Comparison of ENCODE assay signal across 23 cellular contexts in genomic region chr13:78700121-78700910, GRCh38. TPM values are rescaled to one million over a fixed set of nuclear protein-coding genes. Genes with fewer than 3 reads are reported as not detected.
DNase-seq lines count a peak whose midpoint lies in the region; ATAC-seq, FAIRE-seq and TF ChIP-seq lines count a peak whose summit lies in the region.
"Had no signal": no experiment of that assay in that cellular context is flagged by ENCODE, and none has a peak within 500 bp of the region (broad histone marks: within the 10 kb centered on the region; RNA-seq: fewer than 3 reads in every experiment).

No MANE protein-coding gene starts in this region.

- TF ChIP-seq EP300 in K562 (IDR thresholded peaks at IDR 0.05; ENCODE audit: low read length) = no peak

- TF ChIP-seq CTCF in K562 (IDR thresholded peaks at IDR 0.05 in 2 of 3, conservative IDR thresholded peaks at IDR 0.05 in 1 of 3; ENCODE audit: insufficient read depth in 2 of 3, low read depth in 1 of 3, low read length in 3 of 3) (no peak), BE2C (IDR thresholded peaks at IDR 0.05; ENCODE audit: low read depth, low read length) (no peak)

- no peaks in the 10 kb centered on the region for H4K20me1 ChIP-seq in K562 (replicated peaks; ENCODE audit: control insufficient read depth, insufficient read depth, low read length)
- H4K20me1 ChIP-seq: BLaER1 treated with 17β-estradiol and CSF1 and Interleukin-3, amounts not matched to agents 10 nM and 100 nM had no signal

- no peak for TF ChIP-seq RAD21 in K562 (CRISPR knock-in tag; conservative IDR thresholded peaks at IDR 0.05 in 1 of 2, IDR thresholded peaks at IDR 0.05 in 1 of 2)

- DNase-seq in DMS 273 (lab: John Stamatoyannopoulos, UW; ENCODE audit: unreplicated experiment) = peak; percentile 29
- no peak for DNase-seq in DMS 273 treated with DMSO at 0.1 percent for 48 hours (lab: John Stamatoyannopoulos, UW)
- peak; percentile 24 for DNase-seq in NCI-H1105 (lab: John Stamatoyannopoulos, UW)
- DNase-seq in K562 (ENCODE audit: extremely low read depth in 1 of 4, low spot score in 3 of 4) = no peak
- DNase-seq in iris pigment epithelial cell (ENCODE audit: low read depth) = peak; percentile 85
- DNase-seq in BE2C = no peak
- DNase-seq in NOMO-1 treated with DMSO at 0.1 percent for 48 hours (lab: John Stamatoyannopoulos, UW; ENCODE audit: unreplicated experiment) = no peak
- DNase-seq: activated CD4-positive, alpha-beta T cell treated with anti-CD3 and anti-CD28 coated beads, Interleukin-2, amount 50 U/mL, for 48 hours; activated effector memory CD4-positive, alpha-beta T cell treated with anti-CD3 and anti-CD28 coated beads, Interleukin-2, amount 50 U/mL, for 16 hours; activated naive CD8-positive, alpha-beta T cell treated with anti-CD3 and anti-CD28 coated beads, Interleukin-2, amount 50 U/mL, for 24 hours; gastrocnemius medialis; NCI-H2107; right cardiac atrium; stimulated activated CD8-positive, alpha-beta memory T cell treated with anti-CD3 and anti-CD28 coated beads, Interleukin-4, amount 100 ng/mL, for 48 hours; T-helper 17 cell had no signal

- intact Hi-C loops in K562 (cut with micrococcal nuclease) = loop anchor here (10.0 kb wide), 1 partner anchor 386 kb away; no protein-coding TSS in a partner anchor

- ATAC-seq in K562 (no peak), HG02870 (IDR thresholded peaks at IDR 0.05; ENCODE audit: unreplicated experiment) (no peak)
- ATAC-seq: activated naive CD8-positive, alpha-beta T cell treated with anti-CD3 and anti-CD28 coated beads, Interleukin-2, amount 50 U/mL, for 24 hours; gastrocnemius medialis; right cardiac atrium; T-helper 17 cell had no signal

- in situ Hi-C loops in K562 (cut with MboI) = no loop called here

- CTCF ChIA-PET in K562 (lab: Yijun Ruan, JAX; ENCODE audit: low intra/inter-chr PET ratio) = no interaction called here

- H3K4me3 ChIP-seq in K562 = no peak overlapping the region
- no peak overlapping the region for H3K4me3 ChIP-seq in BE2C (ENCODE audit: low read depth, low read length)
- H3K4me3 ChIP-seq: BLaER1 treated with 17β-estradiol and CSF1 and Interleukin-3, amounts not matched to agents 10 nM and 100 nM; cardiac muscle cell; gastrocnemius medialis; SJCRH30 had no signal

- no peak for FAIRE-seq in K562 (lab: Jason Lieb, UNC)
- FAIRE-seq: GM12891, urothelium cell line had no signal

- H3K27ac ChIP-seq in K562 (ENCODE audit: extremely low read depth, low read depth, low read length) = no peak overlapping the region
- H3K27ac ChIP-seq: 22Rv1; BLaER1 treated with 17β-estradiol and CSF1 and Interleukin-3, amounts not matched to agents 10 nM and 100 nM; cardiac muscle cell; gastrocnemius medialis; SJCRH30; VCaP had no signal

- H3K36me3 ChIP-seq in K562 (ENCODE audit: control insufficient read depth, insufficient read depth, low read length) (no peaks in the 10 kb centered on the region), BE2C (no peaks in the 10 kb centered on the region)
- H3K36me3 ChIP-seq: BLaER1 treated with 17β-estradiol and CSF1 and Interleukin-3, amounts not matched to agents 10 nM and 100 nM; cardiac muscle cell; gastrocnemius medialis; SJCRH30 had no signal

- no peaks in the 10 kb centered on the region for H3K79me2 ChIP-seq in K562 (ENCODE audit: control insufficient read depth, insufficient read depth, low read length)

- no peaks in the 10 kb centered on the region for H3K27me3 ChIP-seq in K562 (ENCODE audit: control insufficient read depth in 2 of 2, insufficient read depth in 2 of 2, low read length in 2 of 2)
- H3K27me3 ChIP-seq in BE2C = no peaks in the 10 kb centered on the region
- H3K27me3 ChIP-seq: BLaER1 treated with 17β-estradiol and CSF1 and Interleukin-3, amounts not matched to agents 10 nM and 100 nM; cardiac muscle cell; gastrocnemius medialis; SJCRH30 had no signal

- 6% methylated on average over 3 of the region's 3 CpGs for WGBS in K562 (ENCODE audit: insufficient coverage, low coverage, missing lambda C conversion rate)

- TF ChIP-seq POLR2A in K562 (conservative IDR thresholded peaks at IDR 0.05) = no peak

- H3K4me1 ChIP-seq in K562 (replicated peaks in 1 of 2; ENCODE audit: control insufficient read depth in 2 of 2, insufficient read depth in 2 of 2, low read length in 2 of 2) (no peaks in the 10 kb centered on the region), BE2C (peaks cover 3% of the 10 kb centered on the region; the same call in 1 of the 2 replicates)
- H3K4me1 ChIP-seq: BLaER1 treated with 17β-estradiol and CSF1 and Interleukin-3, amounts not matched to agents 10 nM and 100 nM; gastrocnemius medialis had no signal

- no peak overlapping the region for H2AFZ ChIP-seq in K562 (ENCODE audit: low read depth, low read length)

- H3K9ac ChIP-seq in K562 (ENCODE audit: insufficient read depth in 1 of 2, low read depth in 2 of 2, low read length in 2 of 2) = no peak overlapping the region
- H3K9ac ChIP-seq: BLaER1 treated with 17β-estradiol and CSF1 and Interleukin-3, amounts not matched to agents 10 nM and 100 nM had no signal

- no TSS peak for BruUV-seq in K562 (replicated peaks; lab: Mats Ljungman, UMichigan)

- POLR2A ChIA-PET in K562 (lab: Yijun Ruan, JAX) = no interaction called here

- no peak overlapping the region for H3K4me2 ChIP-seq in K562 (ENCODE audit: insufficient read depth, low read length)
- H3K4me2 ChIP-seq: BLaER1 treated with 17β-estradiol and CSF1 and Interleukin-3, amounts not matched to agents 10 nM and 100 nM had no signal

- no peaks in the 10 kb centered on the region for H3K9me1 ChIP-seq in K562 (ENCODE audit: control insufficient read depth, insufficient read depth, low read length)

- H3K9me3 ChIP-seq in K562 (replicated peaks; ENCODE audit: control insufficient read depth, insufficient read depth, low read depth, low read length) = no peaks in the 10 kb centered on the region
- H3K9me3 ChIP-seq in BE2C = no peaks in the 10 kb centered on the region
- H3K9me3 ChIP-seq: BLaER1 treated with 17β-estradiol and CSF1 and Interleukin-3, amounts not matched to agents 10 nM and 100 nM; gastrocnemius medialis had no signal

TF ChIP-seq in K562, 482 proteins besides CTCF, POLR2A, EP300 and RAD21:
- TF ChIP-seq ZNF79 (CRISPR knock-in tag; IDR thresholded peaks at IDR 0.05; ENCODE audit: low read depth) (no peak), NFIC (IDR thresholded peaks at IDR 0.05) (peak; percentile 53; the same call in 1 of the 2 replicates), ZNF23 (CRISPR knock-in tag; IDR thresholded peaks at IDR 0.05) (no peak)

RNA-seq across cellular contexts. Expression of gene OBI1, which starts 41.4 kb away (rescaled TPM):
- total RNA-seq in K562 (2011; cell fraction: chromatin; rRNA removed; ENCODE audit: low replicate concordance) = 4.1 and 13.0 TPM in 2 replicates
- 3.0 and 4.2 TPM in 2 replicates for total RNA-seq in K562 (2011; cell fraction: nucleolus; rRNA removed)
- 5.2 and 5.9 TPM in 2 replicates for total RNA-seq in K562 (2011; cell fraction: nucleoplasm; rRNA removed)
- total RNA-seq in K562 (2014; rRNA removed) (8.7 and 9.0 TPM in 2 replicates), K562 (2014; rRNA removed; fragmentation: Illumina TruSeq; extraction: Trizol) (17.6 and 20.5 TPM in 2 replicates), K562 (2015; rRNA removed; fragmentation: Illumina TruSeq; extraction: Trizol) (16.8 and 18.4 TPM in 2 replicates), K562 (2021) (10.2 and 10.5 TPM in 2 replicates)
- polyA plus RNA-seq in K562 (2011; rRNA removed) (9.7 and 14.4 TPM in 2 replicates), K562 (2014; fragmentation: Illumina TruSeq; extraction: Trizol) (13.6 and 16.2 TPM in 2 replicates), K562 (2014; fragmentation: Nextera tagmentation; extraction: Ambion mirVana) (10 to 100 TPM in 1 of 2 experiments, 1 to 10 TPM in 1; 9.0 to 14.2 TPM), K562 (2014; rRNA removed) (8.8 and 9.1 TPM in 2 replicates)
- polyA plus RNA-seq in K562 (2011; cell fraction: cytosol; rRNA removed) = 1.7 and 3.9 TPM in 2 replicates
- polyA plus RNA-seq in K562 (2011; cell fraction: nucleus; rRNA removed) = 4.0 and 5.3 TPM in 2 replicates
- polyA plus RNA-seq in K562 (2012) = 5.8 and 8.8 TPM in 2 replicates
- polyA minus RNA-seq in K562 (2011; rRNA and poly(A)+ RNA removed) = 16.3 and 18.3 TPM in 2 replicates
- polyA minus RNA-seq in K562 (2011; cell fraction: cytosol; rRNA and poly(A)+ RNA removed) = 4.9 and 7.2 TPM in 2 replicates
- polyA minus RNA-seq in K562 (2011; cell fraction: nucleus; rRNA and poly(A)+ RNA removed) = 6.3 and 8.9 TPM in 2 replicates
- 5.9 TPM for polyA plus RNA-seq in BE2C (2012; ENCODE audit: insufficient read depth, insufficient read length, low read depth)

Comparison
In these comparisons a context has a peak if more than half of its experiments do, and no peak if none do; other contexts are left out.
1. DNase-seq: peak in DMS 273 (single experiment), NCI-H1105 (single experiment) and iris pigment epithelial cell (single experiment); none in DMS 273 treated with DMSO at 0.1 percent for 48 hours (single experiment), K562 (0 of 4), BE2C (single experiment) and NOMO-1 treated with DMSO at 0.1 percent for 48 hours (single experiment).